In genomic region chr11:84588131-84588829, GRCh38 we compare ENCODE assay signal across 23 cellular contexts.
DNase-seq lines count a peak whose midpoint lies in the region; ATAC-seq and TF ChIP-seq lines count a peak whose summit lies in the region.
"Had no signal": no experiment of that assay in that cellular context is flagged by ENCODE, and none has a peak within 500 bp of the region (broad histone marks: within the 10 kb centered on the region; RNA-seq: fewer than 3 reads in every experiment).

No MANE protein-coding gene starts in this region.

- H3K27me3 ChIP-seq in aorta (ENCODE audit: control insufficient read depth in 1 of 2, insufficient read depth in 2 of 2, low read length in 1 of 2): no peaks in the 10 kb centered on the region
- H3K27me3 ChIP-seq: BLaER1 treated with 17β-estradiol and CSF1 and Interleukin-3, amounts not matched to agents 10 nM and 100 nM had no signal

- 89 to 92% methylated on average over 4 of the region's 4 CpGs for WGBS in aorta, 2 donors

- H3K4me3 ChIP-seq in LNCaP clone FGC (ENCODE audit: low read depth, low read length) (no peak overlapping the region), epithelial cell of esophagus (ENCODE audit: low read length) (no peak overlapping the region), mucosa of descending colon (no peak overlapping the region), aorta (ENCODE audit: low read length in 2 of 2) (no peak overlapping the region)
- H3K4me3 ChIP-seq: A549; BLaER1 treated with 17β-estradiol and CSF1 and Interleukin-3, amounts not matched to agents 10 nM and 100 nM; GM12878; GM23248 had no signal

- peak; percentile 15 for ATAC-seq in mucosa of descending colon
- ATAC-seq in stimulated activated naive B cell treated with anti-CD40 and anti-IgM and Interleukin-4, amounts not matched to agents 10 μg/mL and 1 μg/mL and 100 μg/mL, for 72 hours (replicated peaks): no peak
- ATAC-seq in aorta (ENCODE audit: low FRiP score): no peak
- ATAC-seq: A549, GM12878, HCT116 had no signal

- H3K27ac ChIP-seq in aorta (ENCODE audit: low read depth in 1 of 2, low read length in 2 of 2): no peak overlapping the region
- H3K27ac ChIP-seq: A549; BLaER1 treated with 17β-estradiol and CSF1 and Interleukin-3, amounts not matched to agents 10 nM and 100 nM; GM23248 had no signal

- DNase-seq in LNCaP clone FGC (ENCODE audit: low read depth): peak; percentile 11
- DNase-seq in epithelial cell of esophagus (ENCODE audit: low read depth): peak; percentile 9
- DNase-seq in mucosa of descending colon: peak in 1 of 3 donors; percentile 40
- DNase-seq in stimulated activated naive B cell treated with anti-CD40 and anti-IgM and Interleukin-4, amounts not matched to agents 10 μg/mL and 1 μg/mL and 100 μg/mL, for 72 hours: no peak
- no peak for DNase-seq in NCI-H2227 (lab: John Stamatoyannopoulos, UW; ENCODE audit: unreplicated experiment)
- DNase-seq in aorta: no peak
- DNase-seq: 8988T; ACHN; AML-193; BE2C; CD4-positive, alpha-beta T cell; CD8-positive, alpha-beta memory T cell; DMS 273 treated with DMSO at 0.1 percent for 48 hours; DMS79; EL; GDM1; GM23248; H9 had no signal

- H3K27ac Mint-ChIP-seq in stimulated activated naive B cell treated with anti-CD40 and anti-IgM and Interleukin-4, amounts not matched to agents 10 μg/mL and 1 μg/mL and 100 μg/mL, for 72 hours: no peak overlapping the region
- H3K27ac Mint-ChIP-seq: CD14-positive monocyte; CD4-positive, alpha-beta T cell; CD8-positive, alpha-beta memory T cell; H9 had no signal

- H3K36me3 ChIP-seq in mucosa of descending colon (ENCODE audit: low read depth) (no peaks in the 10 kb centered on the region), aorta (ENCODE audit: control insufficient read depth in 1 of 2, insufficient read depth in 2 of 2, low read length in 1 of 2) (no peaks in the 10 kb centered on the region)
- H3K36me3 ChIP-seq: BE2C; BLaER1 treated with 17β-estradiol and CSF1 and Interleukin-3, amounts not matched to agents 10 nM and 100 nM had no signal

- H3K36me3 Mint-ChIP-seq in stimulated activated naive B cell treated with anti-CD40 and anti-IgM and Interleukin-4, amounts not matched to agents 10 μg/mL and 1 μg/mL and 100 μg/mL, for 72 hours: no peaks in the 10 kb centered on the region
- H3K36me3 Mint-ChIP-seq: CD14-positive monocyte; CD8-positive, alpha-beta memory T cell had no signal

- no peak overlapping the region for H3K4me3 Mint-ChIP-seq in stimulated activated naive B cell treated with anti-CD40 and anti-IgM and Interleukin-4, amounts not matched to agents 10 μg/mL and 1 μg/mL and 100 μg/mL, for 72 hours
- H3K4me3 Mint-ChIP-seq: CD14-positive monocyte; CD4-positive, alpha-beta T cell; CD8-positive, alpha-beta memory T cell; H9 had no signal

- peaks cover 0 to 2% of the 10 kb centered on the region in 2 donors for H3K9me3 Mint-ChIP-seq in stimulated activated naive B cell treated with anti-CD40 and anti-IgM and Interleukin-4, amounts not matched to agents 10 μg/mL and 1 μg/mL and 100 μg/mL, for 72 hours

- H3K9me3 ChIP-seq in mucosa of descending colon: no peaks in the 10 kb centered on the region
- no peaks in the 10 kb centered on the region for H3K9me3 ChIP-seq in aorta (ENCODE audit: control insufficient read depth, low read length)
- H3K9me3 ChIP-seq: A549, BE2C had no signal

- TF ChIP-seq CTCF in LNCaP clone FGC (IDR thresholded peaks at IDR 0.05; ENCODE audit: control insufficient read depth, extremely low read depth, insufficient read depth) (no peak), epithelial cell of esophagus (IDR thresholded peaks at IDR 0.05; ENCODE audit: insufficient read depth, low read depth, low read length, missing control alignments) (no peak), mucosa of descending colon (IDR thresholded peaks at IDR 0.05) (no peak)

- no peaks in the 10 kb centered on the region for H3K27me3 Mint-ChIP-seq in stimulated activated naive B cell treated with anti-CD40 and anti-IgM and Interleukin-4, amounts not matched to agents 10 μg/mL and 1 μg/mL and 100 μg/mL, for 72 hours
- H3K27me3 Mint-ChIP-seq: CD4-positive, alpha-beta T cell; CD8-positive, alpha-beta memory T cell had no signal

- H3K4me1 ChIP-seq in mucosa of descending colon (ENCODE audit: low read depth) (no peaks in the 10 kb centered on the region), aorta (ENCODE audit: control insufficient read depth in 1 of 2, insufficient read depth in 2 of 2, low read length in 2 of 2) (no peaks in the 10 kb centered on the region)
- H3K4me1 ChIP-seq: A549; BE2C; BLaER1 treated with 17β-estradiol and CSF1 and Interleukin-3, amounts not matched to agents 10 nM and 100 nM had no signal

- intact Hi-C loops in mucosa of descending colon (cut with DNase I, micrococcal nuclease): no loop called here
- intact Hi-C loops in aorta (cut with DNase I): no loop called here

- H3K4me1 Mint-ChIP-seq in stimulated activated naive B cell treated with anti-CD40 and anti-IgM and Interleukin-4, amounts not matched to agents 10 μg/mL and 1 μg/mL and 100 μg/mL, for 72 hours: no peaks in the 10 kb centered on the region
- H3K4me1 Mint-ChIP-seq: CD14-positive monocyte; CD8-positive, alpha-beta memory T cell had no signal

Comparison
In these comparisons a context has a peak if more than half of its experiments do, and no peak if none do; other contexts are left out.
1. DNase-seq: peak in LNCaP clone FGC (single experiment) and epithelial cell of esophagus (single experiment); none in stimulated activated naive B cell treated with anti-CD40 and anti-IgM and Interleukin-4, amounts not matched to agents 10 μg/mL and 1 μg/mL and 100 μg/mL, for 72 hours (single experiment), NCI-H2227 (single experiment) and aorta (0 of 2).